9 cellular contexts compared by ENCODE assay signal in the genomic region with DNA sequence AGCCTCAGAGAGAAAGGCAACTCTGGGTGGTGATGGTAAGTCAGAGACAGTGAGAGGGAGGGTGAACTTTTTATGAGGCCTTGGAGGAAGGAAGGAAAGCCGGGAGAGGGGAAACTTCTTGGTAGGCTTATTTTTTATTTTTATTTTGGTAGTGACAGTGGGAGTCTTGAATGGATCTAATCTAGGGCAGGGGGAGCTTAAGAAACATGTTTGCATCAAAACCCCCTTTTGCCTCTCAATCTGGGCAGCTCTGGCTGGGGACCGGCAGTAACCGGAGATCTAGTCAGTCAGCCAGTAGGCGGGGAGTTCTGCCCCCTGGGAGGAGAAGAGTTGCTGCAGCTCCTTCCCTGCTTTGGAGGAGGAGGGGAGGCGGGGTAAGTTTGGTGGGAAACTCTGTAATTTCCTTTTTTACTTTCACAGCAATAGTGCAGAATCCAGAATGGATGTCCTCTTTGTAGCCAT. TPM values are rescaled to one million over a fixed set of nuclear protein-coding genes. Genes with fewer than 3 reads are reported as not detected.
A peak's percentile ranks its signal among the peaks of the same experiment; 100 is the strongest.
DNase-seq lines count a peak whose midpoint lies in the region; ATAC-seq and TF ChIP-seq lines count a peak whose summit lies in the region.
"Had no signal": no experiment of that assay in that cellular context is flagged by ENCODE, and none has a peak within 500 bp of the region (broad histone marks: within the 10 kb centered on the region; RNA-seq: fewer than 3 reads in every experiment).

A gene (plus strand): TSS at position 412 of the 462 bp plus-strand sequence. CDS start 28 bp downstream, at position 440.

- H3K4me3 ChIP-seq in ACC112 (ENCODE audit: low read depth, low read length) = peak within 1 kb of the TSS; percentile 74
- peak within 1 kb of the TSS in 1 of 2 donors; percentile 6 for H3K4me3 ChIP-seq in duodenal mucosa (ENCODE audit: low read depth in 1 of 2, low read length in 2 of 2)
- H3K4me3 ChIP-seq in PC-3 (ENCODE audit: low read length) = no peak within 1 kb of the TSS

- no peaks in the 10 kb centered on the region for H3F3A ChIP-seq in PC-3 (ENCODE audit: low read length, unreplicated experiment)

- TF ChIP-seq CTCF in mesothelial cell of epicardium (IDR thresholded peaks at IDR 0.05; ENCODE audit: unreplicated experiment) (no peak), PC-3 (conservative IDR thresholded peaks at IDR 0.05; ENCODE audit: low read depth, low read length) (no peak)

- peaks cover 24% of the 10 kb centered on the region for H3K4me1 ChIP-seq in ACC112 (ENCODE audit: control insufficient read depth, insufficient read depth, low read length, unreplicated experiment)
- H3K4me1 ChIP-seq in duodenal mucosa (ENCODE audit: control insufficient read depth in 1 of 2, insufficient read depth in 2 of 2, low read length in 2 of 2) = peaks cover 7 to 9% of the 10 kb centered on the region in 2 donors
- peaks cover 7% of the 10 kb centered on the region for H3K4me1 ChIP-seq in PC-3 (ENCODE audit: insufficient read depth, low read length)

- H2AFZ ChIP-seq in ACC112 (ENCODE audit: low read length, unreplicated experiment) (peak within 1 kb of the TSS; percentile 65), PC-3 (ENCODE audit: low read length) (no peak within 1 kb of the TSS)

- no peaks in the 10 kb centered on the region for H3K9me2 ChIP-seq in PC-3 (replicated peaks; ENCODE audit: low read length)

- no TSS peak for BruUV-seq in PC-3 (replicated peaks; lab: Mats Ljungman, UMichigan)

- H3K9me3 ChIP-seq in duodenal mucosa (ENCODE audit: control insufficient read depth in 1 of 2, low read length in 2 of 2) (no peaks in the 10 kb centered on the region), PC-3 (ENCODE audit: low read length) (no peaks in the 10 kb centered on the region)

- CTCF ChIA-PET in PC-3 (lab: Charles Lee) = no interaction called here

- H3K27ac ChIP-seq in ACC112 (ENCODE audit: low read depth, low read length) = peak within 1 kb of the TSS; percentile 57
- peak within 1 kb of the TSS; percentile 14 for H3K27ac ChIP-seq in duodenal mucosa (ENCODE audit: low read depth, low read length)
- no peak within 1 kb of the TSS for H3K27ac ChIP-seq in PC-3 (ENCODE audit: low read length)

- DNase-seq in NCI-H146 (lab: John Stamatoyannopoulos, UW) (peak; percentile 52), mesothelial cell of epicardium (ENCODE audit: low spot score in 2 of 2, unreplicated experiment in 2 of 2) (peak in 1 of 2 experiments; percentile 49), T-helper 2 cell (no peak), GM19240 (ENCODE audit: insufficient read length, low spot score) (no peak), PC-3 (no peak)
- DNase-seq: COR-L47 had no signal

- no peaks in the 10 kb centered on the region for H3K36me3 ChIP-seq in ACC112 (ENCODE audit: insufficient read depth, low read length)
- H3K36me3 ChIP-seq in duodenal mucosa (ENCODE audit: control insufficient read depth in 1 of 2, insufficient read depth in 2 of 2, low read length in 2 of 2) = peaks cover 0 to 2% of the 10 kb centered on the region in 2 donors
- H3K36me3 ChIP-seq in PC-3 (ENCODE audit: low read depth, low read length) = no peaks in the 10 kb centered on the region

- H3K9me3 Mint-ChIP-seq in mesothelial cell of epicardium = no peaks in the 10 kb centered on the region

- no peak for ATAC-seq in HG02970 (IDR thresholded peaks at IDR 0.05; ENCODE audit: low FRiP score, unreplicated experiment)
- ATAC-seq in PC-3 = no peak

- H3K9ac ChIP-seq in duodenal mucosa (ENCODE audit: low read depth in 1 of 2, low read length in 2 of 2) (no peak within 1 kb of the TSS), PC-3 (ENCODE audit: low read length) (no peak within 1 kb of the TSS)

- intact Hi-C loops in PC-3 (cut with micrococcal nuclease) = no loop called here

- no peaks in the 10 kb centered on the region for H3K27me3 ChIP-seq in ACC112 (ENCODE audit: insufficient read depth, low read length)
- H3K27me3 ChIP-seq in duodenal mucosa (ENCODE audit: control insufficient read depth in 1 of 2, insufficient read depth in 2 of 2, low read length in 2 of 2) = no peaks in the 10 kb centered on the region
- no peaks in the 10 kb centered on the region for H3K27me3 ChIP-seq in PC-3 (ENCODE audit: low read length)

- H3K79me2 ChIP-seq in ACC112 (ENCODE audit: control insufficient read depth, insufficient read depth, low read length, unreplicated experiment) (peaks cover 19% of the 10 kb centered on the region), PC-3 (ENCODE audit: low read length) (peaks cover 18% of the 10 kb centered on the region)

- POLR2A ChIA-PET in PC-3 (lab: Charles Lee; ENCODE audit: unreplicated experiment) = no interaction called here

- no peaks in the 10 kb centered on the region for H3K27me3 Mint-ChIP-seq in mesothelial cell of epicardium (ENCODE audit: low read depth)

- no peak within 1 kb of the TSS for H3K4me2 ChIP-seq in PC-3 (ENCODE audit: low read length)

- peaks cover 38% of the 10 kb centered on the region for H3K4me1 Mint-ChIP-seq in mesothelial cell of epicardium

- peaks cover 1% of the 10 kb centered on the region for H3K36me3 Mint-ChIP-seq in mesothelial cell of epicardium

- peak within 1 kb of the TSS; percentile 85 for H3K27ac Mint-ChIP-seq in mesothelial cell of epicardium

- H3K4me3 Mint-ChIP-seq in mesothelial cell of epicardium = peak within 1 kb of the TSS; percentile 57

- no peaks in the 10 kb centered on the region for H4K20me1 ChIP-seq in PC-3 (ENCODE audit: low read length)

RNA-seq across cellular contexts. Expression of the gene that starts here (rescaled TPM):
- total RNA-seq in mesothelial cell of epicardium (17.7 to 19.9 TPM (median 19.0 TPM) in 3 replicates), PC-3 (2014; rRNA removed) (0.98 TPM in 1 of 2 replicates, not detected in the other)
